8 cellular contexts compared by ENCODE assay signal in genomic region chr7:55132890-55133551, GRCh38.
A peak's percentile ranks its signal among the peaks of the same experiment; 100 is the strongest.
DNase-seq lines count a peak whose midpoint lies in the region; ATAC-seq, FAIRE-seq and TF ChIP-seq lines count a peak whose summit lies in the region.

No MANE protein-coding gene starts in this region.

- FAIRE-seq in HepG2 (lab: Jason Lieb, UNC), result peak; percentile 28

- CTCF ChIA-PET in HepG2 (lab: Yijun Ruan, JAX; ENCODE audit: low intra/inter-chr PET ratio, low total read pairs), result no interaction called here

- TSS peak; percentile 41 for BruUV-seq in HepG2 (replicated peaks; lab: Mats Ljungman, UMichigan)

- TF ChIP-seq CTCF in HFF-Myc (IDR thresholded peaks at IDR 0.05; ENCODE audit: low read depth, low read length, missing control alignments) (no peak), HepG2 (CRISPR knock-in tag; IDR thresholded peaks at IDR 0.05) (no peak), upper lobe of right lung (IDR thresholded peaks at IDR 0.05) (no peak)

- no peaks in the 10 kb centered on the region for H3K36me3 Mint-ChIP-seq in activated T-helper 2 cell treated with anti-CD3 and anti-CD28 coated beads, Interferon-gamma antibody, Interleukin-2, Interleukin-4, amounts not matched to agents 10 μg/mL and 5 μg/mL and 100 μg/mL, durations not matched to agents 14 hours and 24 hours and 36 hours (ENCODE audit: low read depth)

- ATAC-seq in HepG2 (peak; percentile 54), upper lobe of right lung (peak; percentile 46), HG03457 (IDR thresholded peaks at IDR 0.05; ENCODE audit: unreplicated experiment) (no peak)

- H3K27ac Mint-ChIP-seq in activated T-helper 2 cell treated with anti-CD3 and anti-CD28 coated beads, Interferon-gamma antibody, Interleukin-2, Interleukin-4, amounts not matched to agents 10 μg/mL and 5 μg/mL and 100 μg/mL, durations not matched to agents 14 hours and 24 hours and 36 hours, result peak overlapping the region; percentile 28

- H3K36me3 ChIP-seq in HepG2 (replicated peaks in 1 of 2; ENCODE audit: control insufficient read depth in 1 of 2, insufficient read depth in 2 of 2, low read length in 2 of 2) (no peaks in the 10 kb centered on the region), upper lobe of right lung (no peaks in the 10 kb centered on the region)

- H3K9me3 ChIP-seq in HepG2 (ENCODE audit: low read length) (no peaks in the 10 kb centered on the region), upper lobe of right lung (no peaks in the 10 kb centered on the region)

- peak overlapping the region; percentile 83 for H3K4me2 ChIP-seq in HepG2 (ENCODE audit: low read depth, low read length)

- H3K27me3 ChIP-seq in HepG2 (ENCODE audit: control insufficient read depth in 1 of 2, insufficient read depth in 2 of 2, low read length in 2 of 2) (no peaks in the 10 kb centered on the region), upper lobe of right lung (no peaks in the 10 kb centered on the region)

- WGBS in HepG2 (ENCODE audit: low lambda C conversion rate), result 13% methylated on average over 10 of the region's 10 CpGs

- H3K4me3 ChIP-seq in HFF-Myc (replicated peaks; ENCODE audit: low read depth, low read length) (peak overlapping the region; percentile 24), HepG2 (replicated peaks in 1 of 3; ENCODE audit: insufficient read depth in 1 of 3, low read depth in 2 of 3, low read length in 3 of 3) (peak overlapping the region in 2 of 3 experiments; percentile 2 to 63; a peak in 3 of 6 replicates), upper lobe of right lung (no peak overlapping the region)

- intact Hi-C loops in activated T-helper 2 cell treated with anti-CD3 and anti-CD28 coated beads, Interferon-gamma antibody, Interleukin-2, Interleukin-4, amounts not matched to agents 10 μg/mL and 5 μg/mL and 100 μg/mL, durations not matched to agents 14 hours and 24 hours and 36 hours (cut with micrococcal nuclease), result loop anchor here (2.0 to 5.0 kb wide), 2 partner anchors 61 to 136 kb away; no protein-coding TSS in a partner anchor
- intact Hi-C loops in HepG2 (cut with micrococcal nuclease; ENCODE audit: unreplicated experiment), result loop anchor here (1.0 to 10.0 kb wide), 8 partner anchors 46 to 361 kb away; partner anchors contain the start of gene EGFR
- intact Hi-C loops in upper lobe of right lung (cut with DNase I), result no loop called here

- peaks cover 27% of the 10 kb centered on the region for H3K4me1 Mint-ChIP-seq in activated T-helper 2 cell treated with anti-CD3 and anti-CD28 coated beads, Interferon-gamma antibody, Interleukin-2, Interleukin-4, amounts not matched to agents 10 μg/mL and 5 μg/mL and 100 μg/mL, durations not matched to agents 14 hours and 24 hours and 36 hours (ENCODE audit: low read depth)

- DNase-seq in AG08396 (ENCODE audit: low spot score) (peak; percentile 84), HFF-Myc (ENCODE audit: extremely low read depth, low read depth) (peak; percentile 98), HepG2 (ENCODE audit: low spot score) (peak; percentile 75), upper lobe of right lung (no peak), KBM-7 (no peak), iPS-NIHi11 (ENCODE audit: low spot score) (no peak)
- DNase-seq in activated T-helper 2 cell treated with anti-CD3 and anti-CD28 coated beads, Interferon-gamma antibody, Interleukin-2, Interleukin-4, amounts not matched to agents 10 μg/mL and 5 μg/mL and 100 μg/mL, durations not matched to agents 14 hours and 24 hours and 36 hours (ENCODE audit: low spot score), result no peak

- H3K27ac ChIP-seq in HepG2 (ENCODE audit: extremely low read length, insufficient read depth, low read length), result peak overlapping the region; percentile 52
- H3K27ac ChIP-seq in upper lobe of right lung, result peak overlapping the region; percentile 69

- TF ChIP-seq RAD21 in HepG2 (CRISPR knock-in tag; IDR thresholded peaks at IDR 0.05), result no peak

- no peaks in the 10 kb centered on the region for H4K20me1 ChIP-seq in HepG2 (ENCODE audit: insufficient read depth, low read length)

- POLR2A ChIA-PET in HepG2 (lab: Yijun Ruan, JAX), result interaction anchor here (0.8 to 3.1 kb wide), 13 partner anchors 41 to 374 kb away, joined by 3 to 30 read pairs (median 5); partner anchors contain the start of genes EGFR and SEC61G

- H3K79me2 ChIP-seq in HepG2 (ENCODE audit: insufficient read depth, low read length), result no peaks in the 10 kb centered on the region

- no peaks in the 10 kb centered on the region for H3K9me3 Mint-ChIP-seq in activated T-helper 2 cell treated with anti-CD3 and anti-CD28 coated beads, Interferon-gamma antibody, Interleukin-2, Interleukin-4, amounts not matched to agents 10 μg/mL and 5 μg/mL and 100 μg/mL, durations not matched to agents 14 hours and 24 hours and 36 hours

- TF ChIP-seq EP300 in HepG2 (IDR thresholded peaks at IDR 0.05; ENCODE audit: low read depth in 2 of 2, low read length in 2 of 2) (peak in 1 of 2 experiments; percentile 48; a peak in 1 of 4 replicates), HepG2 (CRISPR knock-in tag; IDR thresholded peaks at IDR 0.05; ENCODE audit: borderline replicate concordance) (no peak)

- H3K27me3 Mint-ChIP-seq in activated T-helper 2 cell treated with anti-CD3 and anti-CD28 coated beads, Interferon-gamma antibody, Interleukin-2, Interleukin-4, amounts not matched to agents 10 μg/mL and 5 μg/mL and 100 μg/mL, durations not matched to agents 14 hours and 24 hours and 36 hours (ENCODE audit: low read depth), result peaks cover 21% of the 10 kb centered on the region

- TF ChIP-seq POLR2A in HepG2 (IDR thresholded peaks at IDR 0.05; ENCODE audit: insufficient read depth in 1 of 2, low read depth in 2 of 2, low read length in 2 of 2), result no peak; a peak in 1 of 4 replicates

- peaks cover 59% of the 10 kb centered on the region for H3K4me1 ChIP-seq in HepG2 (ENCODE audit: insufficient read depth, low read length)
- peaks cover 56% of the 10 kb centered on the region for H3K4me1 ChIP-seq in upper lobe of right lung

- H2AFZ ChIP-seq in HepG2 (ENCODE audit: low read length), result peak overlapping the region; percentile 6

- H3K9ac ChIP-seq in HepG2 (ENCODE audit: insufficient read depth, low read depth, low read length), result peak overlapping the region; percentile 62

- H3K4me3 Mint-ChIP-seq in activated T-helper 2 cell treated with anti-CD3 and anti-CD28 coated beads, Interferon-gamma antibody, Interleukin-2, Interleukin-4, amounts not matched to agents 10 μg/mL and 5 μg/mL and 100 μg/mL, durations not matched to agents 14 hours and 24 hours and 36 hours (ENCODE audit: low read depth), result no peak overlapping the region

- in situ Hi-C loops in HepG2 (cut with HindIII; ENCODE audit: extremely low pct_ligation_motif_present, low pct_unique_long_range_greater_than_20kb) (no loop called here), KBM-7 (cut with MboI; ENCODE audit: low pct_unique_long_range_greater_than_20kb, low sequenced_read_pairs) (no loop called here)

TF ChIP-seq in HepG2, 621 proteins besides CTCF, POLR2A, EP300 and RAD21 (continues in another document):
- TF ChIP-seq GMEB1 (CRISPR knock-in tag; IDR thresholded peaks at IDR 0.05; ENCODE audit: borderline replicate concordance) (no peak), NRL (CRISPR knock-in tag; IDR thresholded peaks at IDR 0.05; ENCODE audit: borderline replicate concordance) (no peak), FOSL1 (CRISPR knock-in tag; IDR thresholded peaks at IDR 0.05; ENCODE audit: borderline replicate concordance) (peak; percentile 13; the same call in 1 of the 2 replicates), FOXJ3 (CRISPR knock-in tag; IDR thresholded peaks at IDR 0.05; ENCODE audit: borderline replicate concordance) (no peak), ZNF598 (CRISPR knock-in tag; IDR thresholded peaks at IDR 0.05; ENCODE audit: borderline replicate concordance) (no peak), ZNF33A (CRISPR knock-in tag; IDR thresholded peaks at IDR 0.05; ENCODE audit: borderline replicate concordance) (no peak), CBFB (CRISPR knock-in tag; IDR thresholded peaks at IDR 0.05) (no peak), SOX5 (CRISPR knock-in tag; IDR thresholded peaks at IDR 0.05; ENCODE audit: borderline replicate concordance) (peak; percentile 52; the same call in 1 of the 2 replicates), ZNF530 (CRISPR knock-in tag; IDR thresholded peaks at IDR 0.05; ENCODE audit: low read depth) (no peak), ZNF333 (CRISPR knock-in tag; IDR thresholded peaks at IDR 0.05; ENCODE audit: borderline replicate concordance) (0 out of 2 replicates have a peak, but pooled peaks have one; percentile 53), GATAD2A (CRISPR knock-in tag; IDR thresholded peaks at IDR 0.05) (no peak), FOSL2 (CRISPR knock-in tag; IDR thresholded peaks at IDR 0.05) (peak; percentile 92), TEAD3 (CRISPR knock-in tag; optimal IDR thresholded peaks at IDR 0.05; ENCODE audit: borderline replicate concordance) (peak; percentile 55), NONO (IDR thresholded peaks at IDR 0.05) (no peak), NONO (CRISPR knock-in tag; conservative IDR thresholded peaks at IDR 0.05) (no peak), ZKSCAN1 (IDR thresholded peaks at IDR 0.05; ENCODE audit: low read length) (no peak), ZNF414 (CRISPR knock-in tag; IDR thresholded peaks at IDR 0.05) (no peak), RBAK (CRISPR knock-in tag; IDR thresholded peaks at IDR 0.05) (no peak), MXI1 (IDR thresholded peaks at IDR 0.05; ENCODE audit: borderline replicate concordance, low read depth, low read length) (no peak; the same call in 2 of the 3 replicates), HOXA9 (CRISPR knock-in tag; IDR thresholded peaks at IDR 0.05; ENCODE audit: borderline replicate concordance) (no peak), KLF13 (CRISPR knock-in tag; IDR thresholded peaks at IDR 0.05) (no peak)

Comparison
In these comparisons a context has a peak if more than half of its experiments do, and no peak if none do; other contexts are left out.
1. DNase-seq: peak in AG08396 (single experiment), HFF-Myc (single experiment) and HepG2 (single experiment); none in activated T-helper 2 cell treated with anti-CD3 and anti-CD28 coated beads, Interferon-gamma antibody, Interleukin-2, Interleukin-4, amounts not matched to agents 10 μg/mL and 5 μg/mL and 100 μg/mL, durations not matched to agents 14 hours and 24 hours and 36 hours (single experiment), upper lobe of right lung (single experiment), KBM-7 (single experiment) and iPS-NIHi11 (single experiment).